Comparison of ENCODE assay signal across 23 cellular contexts in the genomic region with DNA sequence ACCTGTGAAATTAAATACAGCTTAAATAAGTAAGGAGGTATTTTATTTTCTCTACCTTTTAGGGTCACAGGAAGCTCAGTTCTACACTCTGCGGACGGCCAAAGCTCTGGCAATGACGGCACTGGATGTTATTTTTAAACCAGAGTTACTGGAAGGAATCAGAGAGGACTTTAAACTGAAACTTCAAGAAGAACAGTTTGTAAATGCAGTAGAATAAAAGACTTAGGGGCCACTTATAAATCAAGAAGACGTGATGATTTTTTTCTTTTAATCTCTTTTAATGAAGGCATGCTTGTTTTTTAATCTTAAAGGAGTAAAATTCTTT. TPM values are rescaled to one million over a fixed set of nuclear protein-coding genes. Genes with fewer than 3 reads are reported as not detected.
DNase-seq lines count a peak whose midpoint lies in the region; ATAC-seq and TF ChIP-seq lines count a peak whose summit lies in the region.
"Had no signal": no experiment of that assay in that cellular context is flagged by ENCODE, and none has a peak within 500 bp of the region (broad histone marks: within the 10 kb centered on the region; RNA-seq: fewer than 3 reads in every experiment).

No MANE protein-coding gene starts in this region.

- H2AFZ ChIP-seq in parathyroid adenoma = no peak overlapping the region

- no peak for TF ChIP-seq CTCF in esophagus muscularis mucosa (IDR thresholded peaks at IDR 0.05)
- no peak for TF ChIP-seq CTCF in parathyroid adenoma (IDR thresholded peaks at IDR 0.05)
- no peak for TF ChIP-seq CTCF in testis (IDR thresholded peaks at IDR 0.05)

- peaks cover 16 to 45% (median 32%) of the 10 kb centered on the region in 4 donors for H3K4me1 ChIP-seq in esophagus muscularis mucosa
- H3K4me1 ChIP-seq in right cardiac atrium (ENCODE audit: control insufficient read depth, insufficient read depth, low read length) = no peaks in the 10 kb centered on the region
- no peaks in the 10 kb centered on the region for H3K4me1 ChIP-seq in parathyroid adenoma
- H3K4me1 ChIP-seq in testis = no peaks in the 10 kb centered on the region

- H3K4me3 ChIP-seq in esophagus muscularis mucosa (peak overlapping the region in 2 of 4 donors; percentile 9 to 20), right cardiac atrium (ENCODE audit: low read length) (no peak overlapping the region), parathyroid adenoma (ENCODE audit: low read depth, low read length) (no peak overlapping the region), testis (no peak overlapping the region)
- H3K4me3 ChIP-seq: MG63 had no signal

- no peak overlapping the region for H3K4me2 ChIP-seq in parathyroid adenoma (ENCODE audit: low read length)
- H3K4me2 ChIP-seq: SK-N-SH had no signal

- H3K27ac ChIP-seq in esophagus muscularis mucosa (replicated peaks in 1 of 4) (peak overlapping the region; percentile 83 to 92 (median 84)), right cardiac atrium (ENCODE audit: low read length) (peak overlapping the region; percentile 50), parathyroid adenoma (peak overlapping the region; percentile 43), testis (peak overlapping the region; percentile 57 to 67)
- H3K27ac ChIP-seq: C4-2B had no signal

- H3K27me3 ChIP-seq in esophagus muscularis mucosa (no peaks in the 10 kb centered on the region), right cardiac atrium (ENCODE audit: control insufficient read depth, insufficient read depth) (no peaks in the 10 kb centered on the region), parathyroid adenoma (ENCODE audit: control insufficient read depth, insufficient read depth, low read length) (no peaks in the 10 kb centered on the region), testis (no peaks in the 10 kb centered on the region)
- H3K27me3 ChIP-seq: MG63 had no signal

- DNase-seq in esophagus muscularis mucosa (ENCODE audit: extremely low spot score) (no peak), right cardiac atrium (peak in 2 of 3 donors; percentile 31 to 57), testis (peak; percentile 46), GM19240 (ENCODE audit: insufficient read length, low spot score) (no peak)
- DNase-seq: activated CD4-positive, alpha-beta T cell treated with anti-CD3 and anti-CD28 coated beads for 4 hours; activated naive CD4-positive, alpha-beta T cell treated with anti-CD3 and anti-CD28 coated beads for 36 hours; activated T-cell treated with anti-CD3 and anti-CD28 coated beads, Interleukin-2, amount 50 U/mL, for 72 hours; amniotic stem cell; H7; MG63; midbrain; NCI-H1436 treated with DMSO at 0.1 percent for 48 hours; RPMI8226; SK-N-SH; stimulated activated naive CD8-positive, alpha-beta T cell treated with anti-CD3 and anti-CD28 coated beads, Interleukin-15, amount 100 ng/mL, for 72 hours; T-helper 2 cell had no signal

- H3K36me3 ChIP-seq in esophagus muscularis mucosa (peaks cover 0 to 45% (median 21%) of the 10 kb centered on the region in 4 donors), parathyroid adenoma (ENCODE audit: control insufficient read depth, insufficient read depth, low read length) (no peaks in the 10 kb centered on the region), testis (ENCODE audit: low read depth, missing control alignments) (no peaks in the 10 kb centered on the region)

- 29% methylated on average over 4 of the region's 4 CpGs for WGBS in esophagus muscularis mucosa
- WGBS in right cardiac atrium = 43% methylated on average over 4 of the region's 4 CpGs
- 47 to 60% methylated on average over 4 of the region's 4 CpGs for WGBS in testis, 2 donors

- intact Hi-C loops in esophagus muscularis mucosa (cut with DNase I) (no loop called here), right cardiac atrium (cut with DNase I) (no loop called here), testis (cut with DNase I; ENCODE audit: low total_unique reads) (no loop called here)

- H3K9me3 ChIP-seq in esophagus muscularis mucosa (no peaks in the 10 kb centered on the region), right cardiac atrium (ENCODE audit: control insufficient read depth, low read length) (no peaks in the 10 kb centered on the region), parathyroid adenoma (ENCODE audit: control insufficient read depth, low read length) (no peaks in the 10 kb centered on the region), testis (no peaks in the 10 kb centered on the region)
- H3K9me3 ChIP-seq: MG63, SK-N-SH had no signal

- H3K9ac ChIP-seq in parathyroid adenoma = no peak overlapping the region
- H3K9ac ChIP-seq: SK-N-SH had no signal

- peak; percentile 86 to 92 for ATAC-seq in right cardiac atrium
- no peak for ATAC-seq in GM19035 (IDR thresholded peaks at IDR 0.05; ENCODE audit: unreplicated experiment)
- no peak for ATAC-seq in HG03442 (IDR thresholded peaks at IDR 0.05; ENCODE audit: unreplicated experiment)
- ATAC-seq in GM21825 (IDR thresholded peaks at IDR 0.05; ENCODE audit: unreplicated experiment) = no peak
- ATAC-seq: activated T-cell treated with anti-CD3 and anti-CD28 coated beads, Interleukin-2, amount 50 U/mL, for 72 hours; stimulated activated naive CD8-positive, alpha-beta T cell treated with anti-CD3 and anti-CD28 coated beads, Interleukin-15, amount 100 ng/mL, for 72 hours had no signal

- peak; percentile 60 for TF ChIP-seq EP300 in esophagus muscularis mucosa (IDR thresholded peaks at IDR 0.05)

- no peak for TF ChIP-seq POLR2A in esophagus muscularis mucosa (IDR thresholded peaks at IDR 0.05; ENCODE audit: low read depth)
- no peak for TF ChIP-seq POLR2A in testis (IDR thresholded peaks at IDR 0.05)

- no peaks in the 10 kb centered on the region for H3K79me2 ChIP-seq in parathyroid adenoma

RNA-seq across cellular contexts. Expression of gene PM20D2, which starts 16.2 kb away (rescaled TPM):
- 10 to 100 TPM; 14.5 to 27.6 (median 23.7) TPM for total RNA-seq in esophagus muscularis mucosa
- total RNA-seq in right cardiac atrium = 10 to 100 TPM; 11.8 to 17.1 (median 13.0) TPM
- 4.8 TPM for polyA plus RNA-seq in right cardiac atrium
- 1 to 10 TPM; 6.9 to 7.1 TPM for total RNA-seq in testis
- 4.4 TPM for polyA plus RNA-seq in testis (ENCODE audit: insufficient read depth, low read depth, low replicate concordance)

RNA-seq across cellular contexts. Expression of gene SRSF12, which starts 44.1 kb away (rescaled TPM):
- total RNA-seq in esophagus muscularis mucosa (1 to 10 TPM in 2 of 4 donors, under 1 TPM in 1, not detected in 1; 0.97 to 2.0 (median 1.2) TPM), right cardiac atrium (under 1 TPM in 3 of 4 donors, not detected in 1; 0.18 to 0.75 (median 0.45) TPM), testis (10 to 100 TPM; 14.7 to 21.7 TPM)
- polyA plus RNA-seq in right cardiac atrium (0.14 TPM), testis (ENCODE audit: insufficient read depth, low read depth, low replicate concordance) (30.1 TPM)

RNA-seq across cellular contexts. Expression of gene GABRR1, which starts 55.1 kb away (rescaled TPM):
- total RNA-seq in esophagus muscularis mucosa = under 1 TPM in 1 of 4 donors, not detected in 3; 0.13 TPM
- total RNA-seq in right cardiac atrium = not detected
- polyA plus RNA-seq in right cardiac atrium = not detected
- 1 to 10 TPM; 1.6 to 3.0 TPM for total RNA-seq in testis
- 3.4 TPM for polyA plus RNA-seq in testis (ENCODE audit: insufficient read depth, low read depth, low replicate concordance)
- total RNA-seq: activated naive CD4-positive, alpha-beta T cell treated with anti-CD3 and anti-CD28 coated beads for 36 hours; activated T-cell treated with anti-CD3 and anti-CD28 coated beads, Interleukin-2, amount 50 U/mL, for 72 hours; epithelial cell of proximal tubule; frontal cortex had no signal
- polyA plus RNA-seq: SK-N-SH had no signal

Comparison
In these comparisons a context has a peak if more than half of its experiments do, and no peak if none do; other contexts are left out.
1. DNase-seq: peak in right cardiac atrium (2 of 3) and testis (single experiment); none in esophagus muscularis mucosa (single experiment) and GM19240 (single experiment).
2. ATAC-seq: peak in right cardiac atrium (2 of 2); none in GM19035 (single experiment), HG03442 (single experiment) and GM21825 (single experiment).
3. RNA of gene SRSF12, which starts 44.1 kb away (total RNA-seq): 14.7 to 21.7 TPM in testis; 0.97 to 2.0 TPM in esophagus muscularis mucosa and 0.18 to 0.75 TPM in right cardiac atrium; every median in the first group is over 4 times any median in the second.
4. Peak in every context shown above with its lines, with median percentiles within 50 percentile points of each other: H3K27ac ChIP-seq.